In genomic region chr5:169716287-169716686, GRCh38 we compare ENCODE assay signal across 13 cellular contexts.
DNase-seq lines count a peak whose midpoint lies in the region; ATAC-seq and TF ChIP-seq lines count a peak whose summit lies in the region.
"Had no signal": no experiment of that assay in that cellular context is flagged by ENCODE, and none has a peak within 500 bp of the region (broad histone marks: within the 10 kb centered on the region; RNA-seq: fewer than 3 reads in every experiment).

No MANE protein-coding gene starts in this region.

- no peaks in the 10 kb centered on the region for H3K4me1 ChIP-seq in CD8-positive, alpha-beta T cell (ENCODE audit: insufficient read depth, low read length)

- no peak for TF ChIP-seq POLR2A in NB4 (IDR thresholded peaks at IDR 0.05; ENCODE audit: extremely low read depth, insufficient read length)

- intact Hi-C loops in CD8-positive, alpha-beta T cell (cut with DNase I, micrococcal nuclease) = no loop called here

- H3K4me3 ChIP-seq in CD8-positive, alpha-beta T cell (ENCODE audit: low read depth, low read length) = no peak overlapping the region
- no peak overlapping the region for H3K4me3 ChIP-seq in NB4 (ENCODE audit: low read depth, low read length)
- H3K4me3 ChIP-seq in choroid plexus epithelial cell (ENCODE audit: low read depth, low read length) = no peak overlapping the region

- no peaks in the 10 kb centered on the region for H3K4me1 Mint-ChIP-seq in CD8-positive, alpha-beta T cell (ENCODE audit: low read depth)

- POLR2A ChIA-PET in CD8-positive, alpha-beta T cell (lab: Charles Lee) = no interaction called here

- no peaks in the 10 kb centered on the region for H3K27me3 ChIP-seq in CD8-positive, alpha-beta T cell (ENCODE audit: insufficient read depth, low read length)

- no peaks in the 10 kb centered on the region for H3K9me3 Mint-ChIP-seq in CD8-positive, alpha-beta T cell
- H3K9me3 Mint-ChIP-seq: effector memory CD8-positive, alpha-beta T cell had no signal

- H3K4me3 Mint-ChIP-seq in CD8-positive, alpha-beta T cell = no peak overlapping the region
- H3K4me3 Mint-ChIP-seq: effector memory CD8-positive, alpha-beta T cell had no signal

- no peak for TF ChIP-seq CTCF in CD8-positive, alpha-beta T cell (IDR thresholded peaks at IDR 0.05)
- TF ChIP-seq CTCF in NB4 (IDR thresholded peaks at IDR 0.05; ENCODE audit: low read depth, low read length) (no peak), choroid plexus epithelial cell (conservative IDR thresholded peaks at IDR 0.05; ENCODE audit: low read depth, low read length) (no peak)

- H3K36me3 ChIP-seq in CD8-positive, alpha-beta T cell (ENCODE audit: insufficient read depth, low read length) = peaks cover 86% of the 10 kb centered on the region

- DNase-seq in CD8-positive, alpha-beta T cell = no peak
- DNase-seq in NB4 (ENCODE audit: low read depth) = peak; percentile 12
- DNase-seq in choroid plexus epithelial cell (ENCODE audit: low read depth) = peak; percentile 86
- DNase-seq in myocyte (ENCODE audit: low read depth) = peak; percentile 19
- no peak for DNase-seq in OCI-M1 (lab: John Stamatoyannopoulos, UW)
- DNase-seq in cerebellum (ENCODE audit: low spot score) = no peak
- DNase-seq in stimulated activated CD8-positive, alpha-beta memory T cell treated with anti-CD3 and anti-CD28 coated beads, Interleukin-4, amount 100 ng/mL, for 48 hours = no peak
- DNase-seq: activated effector memory CD4-positive, alpha-beta T cell treated with anti-CD3 and anti-CD28 coated beads, Interleukin-2, amount 50 U/mL, for 16 hours; DMS53; effector memory CD8-positive, alpha-beta T cell; NCI-H1930; stimulated activated CD4-positive, alpha-beta T cell treated with anti-CD3 and anti-CD28 coated beads, Interleukin-2, amount 100 ng/mL, for 48 hours had no signal

- no peaks in the 10 kb centered on the region for H3K27me3 Mint-ChIP-seq in CD8-positive, alpha-beta T cell (ENCODE audit: low read depth)
- H3K27me3 Mint-ChIP-seq: effector memory CD8-positive, alpha-beta T cell had no signal

- H3K27ac ChIP-seq in CD8-positive, alpha-beta T cell (ENCODE audit: low read depth, low read length) = no peak overlapping the region

- H3K27ac Mint-ChIP-seq in CD8-positive, alpha-beta T cell = peak overlapping the region; percentile 11

- CTCF ChIA-PET in CD8-positive, alpha-beta T cell (lab: Charles Lee) = no interaction called here

- H3K9me3 ChIP-seq in CD8-positive, alpha-beta T cell (ENCODE audit: low read length) = no peaks in the 10 kb centered on the region

- H3K36me3 Mint-ChIP-seq in CD8-positive, alpha-beta T cell = peaks cover 100% of the 10 kb centered on the region

- ATAC-seq in CD8-positive, alpha-beta T cell = no peak
- ATAC-seq in HG03045 (IDR thresholded peaks at IDR 0.05; ENCODE audit: unreplicated experiment) = no peak
- ATAC-seq: effector memory CD8-positive, alpha-beta T cell had no signal

Comparison
In these comparisons a context has a peak if more than half of its experiments do, and no peak if none do; other contexts are left out.
1. DNase-seq: peak in NB4 (single experiment), choroid plexus epithelial cell (single experiment) and myocyte (single experiment); none in CD8-positive, alpha-beta T cell (0 of 7), OCI-M1 (single experiment), cerebellum (single experiment) and stimulated activated CD8-positive, alpha-beta memory T cell treated with anti-CD3 and anti-CD28 coated beads, Interleukin-4, amount 100 ng/mL, for 48 hours (single experiment).